7 cellular contexts compared by ENCODE assay signal in genomic region chr17:52883907-52884491, GRCh38.
DNase-seq lines count a peak whose midpoint lies in the region; ATAC-seq, FAIRE-seq and TF ChIP-seq lines count a peak whose summit lies in the region.
"Not testable (repeated sequence)": the region's sequence is repeated elsewhere in the genome, so short reads cannot be mapped to it uniquely, and the experiment has no call there.

No MANE protein-coding gene starts in this region.

- not testable (repeated sequence) for H2BK12ac ChIP-seq in H1 (ENCODE audit: low read depth, low read length)

- H3K9me3 ChIP-seq in HUES6 (ENCODE audit: control insufficient read depth, insufficient read depth, low read depth, low read length); H1 (ENCODE audit: insufficient read depth in 2 of 2, low read depth in 1 of 2, low read length in 1 of 2); kidney (ENCODE audit: control insufficient read depth in 1 of 2, low read length in 2 of 2); lower lobe of right lung; psoas muscle; thyroid gland: not testable (repeated sequence)

- POLR2A ChIA-PET in H1 (lab: Charles Lee; ENCODE audit: partially characterized antibody): not testable (repeated sequence)

- not testable (repeated sequence) for H3K4ac ChIP-seq in H1 (replicated peaks; ENCODE audit: insufficient read length, low read depth, low read length)

- not testable (repeated sequence) for H3K56ac ChIP-seq in H1 (replicated peaks; ENCODE audit: insufficient read length, low read depth, low read length)

- H4K5ac ChIP-seq in H1 (ENCODE audit: insufficient read length, low read depth, low read length): not testable (repeated sequence)

- not testable (repeated sequence) for H2BK20ac ChIP-seq in H1 (ENCODE audit: low read length)

- not testable (repeated sequence) for H3K14ac ChIP-seq in H1 (ENCODE audit: insufficient read length)

- not testable (repeated sequence) for H3K36me3 Mint-ChIP-seq in CD14-positive monocyte

- H3K27ac ChIP-seq in HUES6 (ENCODE audit: low read depth, low read length); H1 (ENCODE audit: low read depth, low read length); kidney (ENCODE audit: low read depth in 2 of 2, low read length in 2 of 2); lower lobe of right lung; psoas muscle; thyroid gland: not testable (repeated sequence)

- intact Hi-C loops in CD14-positive monocyte (cut with micrococcal nuclease); kidney (cut with DNase I); lower lobe of right lung (cut with DNase I); psoas muscle (cut with DNase I); thyroid gland (cut with DNase I): not testable (repeated sequence)

- H3K36me3 ChIP-seq in HUES6 (ENCODE audit: control insufficient read depth, insufficient read depth, low read length); H1 (ENCODE audit: control insufficient read depth in 2 of 4, insufficient read depth in 4 of 4, low read length in 3 of 4); kidney (ENCODE audit: control insufficient read depth in 1 of 2, insufficient read depth in 2 of 2, low read length in 2 of 2); lower lobe of right lung; psoas muscle (ENCODE audit: insufficient read depth in 1 of 2, low read depth in 1 of 2); thyroid gland: not testable (repeated sequence)

- not testable (repeated sequence) for H3K4me1 Mint-ChIP-seq in CD14-positive monocyte

- H2AK5ac ChIP-seq in H1 (ENCODE audit: low read depth, low read length): not testable (repeated sequence)

- H3K9me3 Mint-ChIP-seq in CD14-positive monocyte: not testable (repeated sequence)

- peak; percentile 45 for DNase-seq in CD14-positive monocyte (ENCODE audit: low spot score)
- DNase-seq in H1 (ENCODE audit: low read depth in 1 of 2, low spot score in 2 of 2): not testable (repeated sequence)
- peak; percentile 41 for DNase-seq in kidney
- DNase-seq in lower lobe of right lung: peak; percentile 56
- DNase-seq in psoas muscle: peak in 1 of 2 donors; percentile 44
- peak; percentile 25 to 65 for DNase-seq in thyroid gland

- WGBS in H1 (ENCODE audit: extremely low coverage in 1 of 2, insufficient coverage in 1 of 2, insufficient read length in 1 of 2, insufficient replicate concordance in 2 of 2, low coverage in 1 of 2, low lambda C conversion rate in 2 of 2, missing lambda C conversion rate in 1 of 2), 2 experiments: 97% methylated on average over 25 of the region's 43 CpGs; no CpG with 5 or more reads in 1 of the 2 experiments
- 48 to 59% (median 50%) methylated on average over 38 to 43 of the region's 43 CpGs for WGBS in psoas muscle, 3 donors
- 47 to 48% methylated on average over 17 of the region's 43 CpGs for WGBS in thyroid gland, 2 donors

- H3K4me3 ChIP-seq in HUES6 (ENCODE audit: low read depth, low read length) (peak overlapping the region; percentile 26; the same call in 1 of the 2 replicates), psoas muscle (peak overlapping the region; percentile 31)
- not testable (repeated sequence) for H3K4me3 ChIP-seq in H1 (ENCODE audit: extremely low read depth in 1 of 4, insufficient read depth in 2 of 4, low read depth in 3 of 4, low read length in 4 of 4); kidney (ENCODE audit: low read length in 2 of 2); lower lobe of right lung; thyroid gland (replicated peaks in 1 of 3)

- CTCF ChIA-PET in H1 (lab: Charles Lee; ENCODE audit: partially characterized antibody): not testable (repeated sequence)

- not testable (repeated sequence) for H3K18ac ChIP-seq in H1 (ENCODE audit: extremely low read depth, low read length)

- H3K4me3 Mint-ChIP-seq in CD14-positive monocyte: not testable (repeated sequence)

- H3K27me3 Mint-ChIP-seq in CD14-positive monocyte (ENCODE audit: low read depth in 3 of 3): not testable (repeated sequence)

- not testable (repeated sequence) for TF ChIP-seq CTCF in CD14-positive monocyte (IDR thresholded peaks at IDR 0.05); H1 (IDR thresholded peaks at IDR 0.05; ENCODE audit: control extremely low read depth in 1 of 3, insufficient read depth in 1 of 3, low read depth in 1 of 3, low read length in 3 of 3); kidney (IDR thresholded peaks at IDR 0.05; ENCODE audit: borderline replicate concordance, extremely low read depth, insufficient read depth); lower lobe of right lung (IDR thresholded peaks at IDR 0.05); psoas muscle (IDR thresholded peaks at IDR 0.05); thyroid gland (IDR thresholded peaks at IDR 0.05)

- not testable (repeated sequence) for H3K27ac Mint-ChIP-seq in CD14-positive monocyte

- not testable (repeated sequence) for TF ChIP-seq RAD21 in H1 (IDR thresholded peaks at IDR 0.05 in 1 of 2, conservative IDR thresholded peaks at IDR 0.05 in 1 of 2; ENCODE audit: low read depth in 2 of 2, low read length in 2 of 2)

- not testable (repeated sequence) for H3K79me2 ChIP-seq in H1 (ENCODE audit: control insufficient read depth in 1 of 2, insufficient read depth in 2 of 2, low read length in 2 of 2)

- not testable (repeated sequence) for TF ChIP-seq EP300 in H1 (IDR thresholded peaks at IDR 0.05; ENCODE audit: borderline replicate concordance in 1 of 2, low read depth in 2 of 2, low read length in 2 of 2)

- not testable (repeated sequence) for H2AFZ ChIP-seq in H1 (ENCODE audit: low read length)

- not testable (repeated sequence) for FAIRE-seq in H1 (lab: Jason Lieb, UNC); kidney (lab: Jason Lieb, UNC)

- H3K23me2 ChIP-seq in H1 (ENCODE audit: low read depth, low read length): not testable (repeated sequence)

- not testable (repeated sequence) for H3K4me2 ChIP-seq in H1 (ENCODE audit: insufficient read depth in 1 of 2, low read depth in 2 of 2, low read length in 2 of 2)

- not testable (repeated sequence) for H3K4me1 ChIP-seq in HUES6 (ENCODE audit: control insufficient read depth, insufficient read depth, low read length); H1 (replicated peaks in 1 of 4; ENCODE audit: control insufficient read depth in 3 of 4, insufficient read depth in 4 of 4, low read length in 3 of 4); kidney (ENCODE audit: control insufficient read depth in 1 of 2, insufficient read depth in 1 of 2, low read depth in 1 of 2, low read length in 2 of 2); lower lobe of right lung; psoas muscle; thyroid gland

- not testable (repeated sequence) for H4K20me1 ChIP-seq in H1 (replicated peaks in 1 of 2; ENCODE audit: control insufficient read depth in 1 of 2, insufficient read depth in 2 of 2, low read length in 2 of 2)

- H3K9ac ChIP-seq in HUES6 (ENCODE audit: low read length); H1 (replicated peaks in 1 of 4; ENCODE audit: extremely low read depth in 1 of 4, low read depth in 3 of 4, low read length in 3 of 4); kidney (ENCODE audit: low read length in 2 of 2): not testable (repeated sequence)

- H4K8ac ChIP-seq in H1 (ENCODE audit: extremely low read depth, insufficient read depth, low read length): peak overlapping the region; percentile 79; the same call in 1 of the 2 replicates

- not testable (repeated sequence) for H4K91ac ChIP-seq in H1 (replicated peaks; ENCODE audit: insufficient read length, low read length)

- H2BK120ac ChIP-seq in H1 (replicated peaks; ENCODE audit: low read depth, low read length): not testable (repeated sequence)

- H2BK5ac ChIP-seq in H1 (ENCODE audit: low read depth, low read length): not testable (repeated sequence)

- H2BK15ac ChIP-seq in H1 (ENCODE audit: low read length): not testable (repeated sequence)

- TF ChIP-seq POLR2A in H1 (IDR thresholded peaks at IDR 0.05; ENCODE audit: control extremely low read depth in 1 of 2, low read depth in 2 of 2, low read length in 2 of 2); thyroid gland (IDR thresholded peaks at IDR 0.05): not testable (repeated sequence)

- not testable (repeated sequence) for H3K23ac ChIP-seq in H1 (ENCODE audit: insufficient read length)

- H3K27me3 ChIP-seq in HUES6 (ENCODE audit: control insufficient read depth, insufficient read depth, low read length); H1 (replicated peaks in 1 of 4; ENCODE audit: control insufficient read depth in 3 of 4, extremely low read depth in 1 of 4, insufficient read depth in 3 of 4, low read length in 3 of 4); lower lobe of right lung (ENCODE audit: low read depth); psoas muscle (ENCODE audit: insufficient read depth in 3 of 3, low read length in 2 of 3); thyroid gland: not testable (repeated sequence)

- not testable (repeated sequence) for ATAC-seq in lower lobe of right lung
- ATAC-seq in psoas muscle: peak in 1 of 4 donors; percentile 26

- not testable (repeated sequence) for H3K79me1 ChIP-seq in H1 (ENCODE audit: low read depth, low read length)
